18 cellular contexts compared by ENCODE assay signal in genomic region chr5:27171696-27172362, GRCh38.
A peak's percentile ranks its signal among the peaks of the same experiment; 100 is the strongest.
DNase-seq lines count a peak whose midpoint lies in the region; ATAC-seq and TF ChIP-seq lines count a peak whose summit lies in the region.
"Had no signal": no experiment of that assay in that cellular context is flagged by ENCODE, and none has a peak within 500 bp of the region (broad histone marks: within the 10 kb centered on the region; RNA-seq: fewer than 3 reads in every experiment).

No MANE protein-coding gene starts in this region.

- H3K4me1 Mint-ChIP-seq in GM23338, result no peaks in the 10 kb centered on the region

- no peaks in the 10 kb centered on the region for H3K27me3 ChIP-seq in GM23338 (ENCODE audit: insufficient read depth)

- no peak overlapping the region for H3K27ac ChIP-seq in GM23338 (ENCODE audit: low read depth)
- H3K27ac ChIP-seq in caudate nucleus (ENCODE audit: low read depth, low read length), result no peak overlapping the region
- H3K27ac ChIP-seq: HL-60, PC-9, SK-N-MC had no signal

- no peaks in the 10 kb centered on the region for H3K4me1 ChIP-seq in GM23338 (ENCODE audit: insufficient read depth)
- H3K4me1 ChIP-seq: Caco-2 had no signal

- no peak overlapping the region for H2AFZ ChIP-seq in GM23338
- H2AFZ ChIP-seq: PC-9 had no signal

- H3K27ac Mint-ChIP-seq in GM23338, result no peak overlapping the region

- DNase-seq in GM23338 (ENCODE audit: low spot score), result peak; percentile 12
- DNase-seq in LHCN-M2 (ENCODE audit: low read depth), result peak; percentile 16
- DNase-seq in SHP77 treated with DMSO at 0.1 percent for 48 hours (lab: John Stamatoyannopoulos, UW), result peak; percentile 100
- peak; percentile 76 to 87 for DNase-seq in erythroblast (lab: John Stamatoyannopoulos, UW)
- no peak for DNase-seq in NCI-H146 treated with DMSO at 0.1 percent for 48 hours (lab: John Stamatoyannopoulos, UW; ENCODE audit: unreplicated experiment)
- DNase-seq in caudate nucleus (lab: John Stamatoyannopoulos, UW), result no peak
- DNase-seq in dermis blood vessel endothelial cell, result no peak
- DNase-seq: ACHN, Caco-2, EL, HCEC 1CT, NCI-H1105, NCI-H2029 treated with DMSO at 0.1 percent for 48 hours, NCI-H2171 treated with DMSO at 0.1 percent for 48 hours, PC-9 had no signal

- ATAC-seq in GM23338 (no peak), GM21515 (IDR thresholded peaks at IDR 0.05; ENCODE audit: unreplicated experiment) (no peak)

- H3K27me3 Mint-ChIP-seq in GM23338 (ENCODE audit: insufficient read depth, low read depth, poor library complexity), result no peaks in the 10 kb centered on the region

- H3K9me2 ChIP-seq in GM23338 (ENCODE audit: insufficient read depth), result no peaks in the 10 kb centered on the region

- no peaks in the 10 kb centered on the region for H3F3A ChIP-seq in GM23338 (replicated peaks; ENCODE audit: low read depth)

- no peak overlapping the region for H3K4me3 Mint-ChIP-seq in GM23338

- no peak for TF ChIP-seq CTCF in GM23338 (conservative IDR thresholded peaks at IDR 0.05; ENCODE audit: low read depth in 2 of 2)

- H3K4me2 ChIP-seq in GM23338, result no peak overlapping the region
- H3K4me2 ChIP-seq: PC-9 had no signal

- no peaks in the 10 kb centered on the region for H3K36me3 Mint-ChIP-seq in GM23338 (ENCODE audit: low read depth)

- H3K36me3 ChIP-seq in GM23338 (ENCODE audit: insufficient read depth), result no peaks in the 10 kb centered on the region

- no peak for TF ChIP-seq POLR2A in erythroblast (IDR thresholded peaks at IDR 0.05; ENCODE audit: low read length)

- no peaks in the 10 kb centered on the region for H3K79me2 ChIP-seq in GM23338 (replicated peaks; ENCODE audit: insufficient read depth)

- no peaks in the 10 kb centered on the region for H4K20me1 ChIP-seq in GM23338 (replicated peaks; ENCODE audit: insufficient read depth)

- no peak overlapping the region for H3K4me3 ChIP-seq in GM23338
- H3K4me3 ChIP-seq: PC-9, SK-N-MC had no signal

- no peaks in the 10 kb centered on the region for H3K9me3 Mint-ChIP-seq in GM23338

TF ChIP-seq in GM23338, 12 proteins besides CTCF, POLR2A, EP300 and RAD21:
- TF ChIP-seq EZH2phosphoT487 (IDR thresholded peaks at IDR 0.05; ENCODE audit: unreplicated experiment), result no peak
- TF ChIP-seq REST (IDR thresholded peaks at IDR 0.05; ENCODE audit: unreplicated experiment), result no peak
- no peak for TF ChIP-seq JUNB (IDR thresholded peaks at IDR 0.05; ENCODE audit: unreplicated experiment)
- TF ChIP-seq EZH2 (IDR thresholded peaks at IDR 0.05; ENCODE audit: low read depth, unreplicated experiment), result no peak
- TF ChIP-seq POLR2AphosphoS5 (IDR thresholded peaks at IDR 0.05; ENCODE audit: low read depth), result no peak
- no peak for TF ChIP-seq CREB1 (CRISPR knock-in tag; IDR thresholded peaks at IDR 0.05; ENCODE audit: low read depth)
- TF ChIP-seq ZNF462 (CRISPR knock-in tag; IDR thresholded peaks at IDR 0.05), result no peak
- no peak for TF ChIP-seq ZNF331 (CRISPR knock-in tag; IDR thresholded peaks at IDR 0.05; ENCODE audit: low read depth)
- no peak for TF ChIP-seq NANOG (IDR thresholded peaks at IDR 0.05; ENCODE audit: borderline replicate concordance)
- TF ChIP-seq STAT1 (IDR thresholded peaks at IDR 0.05; ENCODE audit: unreplicated experiment), result no peak
- TF ChIP-seq ZNF114 (CRISPR knock-in tag; IDR thresholded peaks at IDR 0.05), result no peak
- no peak for TF ChIP-seq ETS1 (IDR thresholded peaks at IDR 0.05)
TF ChIP-seq in GM23338: peak in this region for 0.

Comparison
In these comparisons a context has a peak if more than half of its experiments do, and no peak if none do; other contexts are left out.
1. DNase-seq: peak in GM23338 (single experiment), LHCN-M2 (single experiment), SHP77 treated with DMSO at 0.1 percent for 48 hours (single experiment) and erythroblast (2 of 2); none in NCI-H146 treated with DMSO at 0.1 percent for 48 hours (single experiment), caudate nucleus (0 of 61) and dermis blood vessel endothelial cell (single experiment).